ENCODE assay signal across 30 cellular contexts in the genomic region with DNA sequence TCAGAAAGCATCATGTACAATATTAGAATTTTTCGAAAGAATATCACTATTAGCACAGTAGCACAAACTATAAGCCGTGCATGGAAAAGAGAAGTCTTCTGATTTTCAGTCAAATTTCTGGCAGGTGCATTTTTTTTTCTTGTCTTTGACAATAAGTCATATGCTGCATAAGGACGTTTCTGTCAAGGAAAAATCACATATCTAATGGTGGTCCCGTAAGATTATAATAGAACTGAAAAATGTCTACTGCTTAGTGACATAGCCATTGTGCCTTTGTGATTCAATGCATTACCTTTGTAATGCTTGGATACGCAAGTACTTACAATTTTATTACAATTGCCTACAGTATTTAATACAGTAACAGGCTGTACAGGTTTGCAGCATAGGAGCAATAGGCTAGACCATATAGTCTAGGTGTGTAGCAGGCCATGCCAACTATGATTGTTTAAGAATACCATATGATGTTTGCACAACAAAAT.
"Had no signal": no experiment of that assay in that cellular context is flagged by ENCODE, and none has a peak within 500 bp of the region (broad histone marks: within the 10 kb centered on the region; RNA-seq: fewer than 3 reads in every experiment).

No MANE protein-coding gene starts in this region.

- FAIRE-seq: urothelium cell line had no signal

- H3K27me3 ChIP-seq: neural progenitor cell, ovary, right lobe of liver, sigmoid colon, suprapubic skin, testis, tibial artery, upper lobe of left lung, vagina had no signal

- H3K4me1 Mint-ChIP-seq: naive thymus-derived CD8-positive, alpha-beta T cell; neural progenitor cell; stimulated activated effector memory CD8-positive, alpha-beta T cell treated with anti-CD3 and anti-CD28 coated beads, Interleukin-12 subunit alpha, Interleukin-12 subunit beta, amount 100 ng/mL, for 72 hours; stimulated activated naive CD8-positive, alpha-beta T cell treated with anti-CD3 and anti-CD28 coated beads, Interleukin-15, amount 100 ng/mL, for 72 hours had no signal

- H2AFZ ChIP-seq: neural progenitor cell, parathyroid adenoma had no signal

- DNase-seq: naive thymus-derived CD8-positive, alpha-beta T cell; nephron progenitor cell; occipital lobe; ovary; posterior cingulate gyrus; psoas muscle; right cardiac atrium; right lobe of liver; sigmoid colon; small intestine; stimulated activated CD4-positive, alpha-beta T cell treated with anti-CD3 and anti-CD28 coated beads, Interleukin-15, amount 100 ng/mL, for 24 hours; stimulated activated CD4-positive, alpha-beta T cell treated with anti-CD3 and anti-CD28 coated beads, Interleukin-2, amount 100 ng/mL, for 24 hours; stimulated activated CD4-positive, alpha-beta T cell treated with anti-CD3 and anti-CD28 coated beads, Interleukin-2, amount 100 ng/mL, for 48 hours; stimulated activated CD4-positive, alpha-beta T cell treated with anti-CD3 and anti-CD28 coated beads, Interleukin-4, amount 100 ng/mL, for 24 hours; stimulated activated naive CD4-positive, alpha-beta T cell; stimulated activated naive CD8-positive, alpha-beta T cell treated with anti-CD3 and anti-CD28 coated beads, Interleukin-15, amount 100 ng/mL, for 72 hours; stimulated activated naive CD8-positive, alpha-beta T cell treated with anti-CD3 and anti-CD28 coated beads, Interleukin-15, Interleukin-2, amounts not matched to agents 100 U/mL and 50 U/mL, for 24 hours; substantia nigra; testis; tibial artery; trophoblast cell; upper lobe of left lung had no signal

- H3K9me3 ChIP-seq: ovary, psoas muscle, right lobe of liver, sigmoid colon, suprapubic skin, testis, tibial artery, upper lobe of left lung, vagina had no signal

- H3K9ac ChIP-seq: neural progenitor cell, parathyroid adenoma had no signal

- H3K4me3 Mint-ChIP-seq: naive thymus-derived CD8-positive, alpha-beta T cell; natural killer cell treated with Interleukin-12 subunit alpha and Interleukin-12 subunit beta and Interleukin-15 and Interleukin-18, amount 100 ng/mL, for 72 hours; nephron progenitor cell; neural progenitor cell; stimulated activated effector memory CD8-positive, alpha-beta T cell treated with anti-CD3 and anti-CD28 coated beads, Interleukin-12 subunit alpha, Interleukin-12 subunit beta, amount 100 ng/mL, for 72 hours; stimulated activated naive CD8-positive, alpha-beta T cell treated with anti-CD3 and anti-CD28 coated beads, Interleukin-15, amount 100 ng/mL, for 72 hours had no signal

- H3K27me3 Mint-ChIP-seq: naive thymus-derived CD8-positive, alpha-beta T cell; natural killer cell treated with Interleukin-12 subunit alpha and Interleukin-12 subunit beta and Interleukin-15 and Interleukin-18, amount 100 ng/mL, for 72 hours; progenitor cell of endocrine pancreas; stimulated activated naive CD8-positive, alpha-beta T cell treated with anti-CD3 and anti-CD28 coated beads, Interleukin-15, amount 100 ng/mL, for 72 hours had no signal

- ATAC-seq: naive thymus-derived CD8-positive, alpha-beta T cell; natural killer cell treated with Interleukin-12 subunit alpha and Interleukin-12 subunit beta and Interleukin-15 and Interleukin-18, amount 100 ng/mL, for 72 hours; psoas muscle; right cardiac atrium; right lobe of liver; stimulated activated effector memory CD8-positive, alpha-beta T cell treated with anti-CD3 and anti-CD28 coated beads, Interleukin-12 subunit alpha, Interleukin-12 subunit beta, amount 100 ng/mL, for 72 hours; stimulated activated naive CD8-positive, alpha-beta T cell treated with anti-CD3 and anti-CD28 coated beads, Interleukin-15, amount 100 ng/mL, for 72 hours; stimulated activated naive CD8-positive, alpha-beta T cell treated with anti-CD3 and anti-CD28 coated beads, Interleukin-15, Interleukin-2, amounts not matched to agents 100 U/mL and 50 U/mL, for 24 hours had no signal

- H3K4me3 ChIP-seq: neural progenitor cell, ovary, psoas muscle, right lobe of liver, sigmoid colon, suprapubic skin, testis, tibial artery, upper lobe of left lung, vagina had no signal

- H3K4me2 ChIP-seq: neural progenitor cell had no signal

- H3K27ac Mint-ChIP-seq: naive thymus-derived CD8-positive, alpha-beta T cell; natural killer cell treated with Interleukin-12 subunit alpha and Interleukin-12 subunit beta and Interleukin-15 and Interleukin-18, amount 100 ng/mL, for 72 hours; nephron progenitor cell; neural progenitor cell; progenitor cell of endocrine pancreas; stimulated activated effector memory CD8-positive, alpha-beta T cell treated with anti-CD3 and anti-CD28 coated beads, Interleukin-12 subunit alpha, Interleukin-12 subunit beta, amount 100 ng/mL, for 72 hours; stimulated activated naive CD8-positive, alpha-beta T cell treated with anti-CD3 and anti-CD28 coated beads, Interleukin-15, amount 100 ng/mL, for 72 hours had no signal

- H3K27ac ChIP-seq: neural progenitor cell, ovary, parathyroid adenoma, psoas muscle, right lobe of liver, sigmoid colon, suprapubic skin, testis, tibial artery, upper lobe of left lung, vagina had no signal

- H3K9me3 Mint-ChIP-seq: nephron progenitor cell, neural progenitor cell had no signal

- H3K4me1 ChIP-seq: neural progenitor cell, parathyroid adenoma, psoas muscle, right lobe of liver, sigmoid colon, suprapubic skin, testis, tibial artery, upper lobe of left lung, vagina had no signal

- H3K79me2 ChIP-seq: parathyroid adenoma had no signal

- H3K36me3 ChIP-seq: neural progenitor cell, ovary, right lobe of liver, sigmoid colon, suprapubic skin, tibial artery, upper lobe of left lung, vagina had no signal

- H3K36me3 Mint-ChIP-seq: naive thymus-derived CD8-positive, alpha-beta T cell; natural killer cell treated with Interleukin-12 subunit alpha and Interleukin-12 subunit beta and Interleukin-15 and Interleukin-18, amount 100 ng/mL, for 72 hours; neural progenitor cell; stimulated activated effector memory CD8-positive, alpha-beta T cell treated with anti-CD3 and anti-CD28 coated beads, Interleukin-12 subunit alpha, Interleukin-12 subunit beta, amount 100 ng/mL, for 72 hours had no signal
